8 cellular contexts compared by ENCODE assay signal in the genomic region with DNA sequence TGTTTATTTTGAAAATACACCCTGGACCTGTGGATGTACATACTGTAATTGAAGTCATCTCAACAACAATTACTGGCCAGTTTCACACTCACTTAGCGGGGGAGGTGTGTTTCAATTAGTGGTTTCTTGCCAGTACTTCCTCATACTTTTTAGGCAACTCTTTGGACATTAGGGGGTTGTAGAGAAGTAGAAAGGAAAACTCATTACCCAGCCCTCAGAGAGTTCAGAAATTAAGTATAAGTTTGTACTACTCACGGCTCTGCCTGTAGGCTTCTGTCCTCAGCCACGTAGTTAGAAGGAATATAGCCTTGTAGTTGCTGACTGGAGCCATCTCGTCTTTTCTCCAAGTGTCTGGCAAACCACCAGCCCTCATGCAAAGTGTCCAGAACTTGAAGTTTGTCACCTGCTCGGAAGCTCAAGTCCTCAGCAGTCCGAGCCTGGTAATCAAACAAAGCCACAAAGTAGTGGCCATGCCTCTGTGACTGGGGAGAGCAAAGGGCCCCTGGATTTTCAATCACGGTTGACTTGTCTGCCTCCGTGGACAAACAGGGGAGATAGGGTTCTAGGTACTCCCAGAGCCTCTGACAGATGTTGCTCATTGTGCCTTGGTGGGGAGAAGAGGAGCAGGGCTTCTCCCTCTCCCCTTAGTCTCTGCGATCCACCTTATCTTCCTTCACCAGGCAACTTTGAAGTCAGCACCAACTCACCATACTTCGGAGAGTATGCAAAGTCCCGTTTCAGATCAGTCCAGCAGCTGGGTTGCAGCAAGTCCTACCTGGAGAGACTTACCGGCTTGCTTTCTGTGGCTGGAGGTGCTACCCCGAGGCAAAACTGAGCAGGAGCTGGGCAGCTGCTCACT. TPM values are rescaled to one million over a fixed set of nuclear protein-coding genes. Genes with fewer than 3 reads are reported as not detected.
DNase-seq lines count a peak whose midpoint lies in the region; ATAC-seq, FAIRE-seq and TF ChIP-seq lines count a peak whose summit lies in the region.

No MANE protein-coding gene starts in this region.

- no peaks in the 10 kb centered on the region for H3K27me3 Mint-ChIP-seq in astrocyte (ENCODE audit: low read depth, unreplicated experiment)
- peaks cover 2 to 7% (median 4%) of the 10 kb centered on the region in 3 donors for H3K27me3 Mint-ChIP-seq in CD14-positive monocyte (ENCODE audit: low read depth in 3 of 3)
- H3K27me3 Mint-ChIP-seq in activated CD4-positive, alpha-beta memory T cell treated with anti-CD3 and anti-CD28 coated beads, Interleukin-2, amount 10 ng/mL, durations not matched to agents 7 days and 5 days, result peaks cover 7% of the 10 kb centered on the region

- no peaks in the 10 kb centered on the region for H3K9me3 Mint-ChIP-seq in astrocyte (ENCODE audit: unreplicated experiment)
- no peaks in the 10 kb centered on the region for H3K9me3 Mint-ChIP-seq in CD14-positive monocyte
- H3K9me3 Mint-ChIP-seq in activated CD4-positive, alpha-beta memory T cell treated with anti-CD3 and anti-CD28 coated beads, Interleukin-2, amount 10 ng/mL, durations not matched to agents 7 days and 5 days, result no peaks in the 10 kb centered on the region

- FAIRE-seq in astrocyte (lab: Jason Lieb, UNC), result no peak

- H3K4me1 ChIP-seq in astrocyte (ENCODE audit: insufficient read depth, low read length) (no peaks in the 10 kb centered on the region), mucosa of stomach (ENCODE audit: control insufficient read depth, insufficient read depth, low read length) (peaks cover 8% of the 10 kb centered on the region)

- no peak overlapping the region for H3K27ac ChIP-seq in astrocyte (ENCODE audit: low read depth, low read length)

- TF ChIP-seq CTCF in astrocyte (IDR thresholded peaks at IDR 0.05; ENCODE audit: insufficient read depth, low read depth, low read length), result no peak
- no peak for TF ChIP-seq CTCF in CD14-positive monocyte (IDR thresholded peaks at IDR 0.05)

- H4K20me1 ChIP-seq in astrocyte (ENCODE audit: insufficient read depth, low read length), result no peaks in the 10 kb centered on the region

- no peaks in the 10 kb centered on the region for H3K36me3 ChIP-seq in astrocyte (ENCODE audit: insufficient read depth, low read length)
- no peaks in the 10 kb centered on the region for H3K36me3 ChIP-seq in mucosa of stomach (ENCODE audit: control insufficient read depth, insufficient read depth, low read length)

- no peak overlapping the region for H2AFZ ChIP-seq in astrocyte (ENCODE audit: low read depth, low read length)

- no peaks in the 10 kb centered on the region for H3K36me3 Mint-ChIP-seq in astrocyte (ENCODE audit: low read depth, unreplicated experiment)
- H3K36me3 Mint-ChIP-seq in CD14-positive monocyte, result no peaks in the 10 kb centered on the region
- no peaks in the 10 kb centered on the region for H3K36me3 Mint-ChIP-seq in activated CD4-positive, alpha-beta memory T cell treated with anti-CD3 and anti-CD28 coated beads, Interleukin-2, amount 10 ng/mL, durations not matched to agents 7 days and 5 days (ENCODE audit: low read depth)

- CTCF ChIA-PET in activated CD4-positive, alpha-beta memory T cell treated with anti-CD3 and anti-CD28 coated beads, Interleukin-2, amount 10 ng/mL, durations not matched to agents 7 days and 5 days (lab: Charles Lee), result no interaction called here

- H3K4me3 Mint-ChIP-seq in astrocyte (ENCODE audit: unreplicated experiment) (peak overlapping the region; percentile 58), CD14-positive monocyte (no peak overlapping the region)
- no peak overlapping the region for H3K4me3 Mint-ChIP-seq in activated CD4-positive, alpha-beta memory T cell treated with anti-CD3 and anti-CD28 coated beads, Interleukin-2, amount 10 ng/mL, durations not matched to agents 7 days and 5 days

- no peak overlapping the region for H3K9ac ChIP-seq in astrocyte (ENCODE audit: low read length)
- peak overlapping the region; percentile 88 for H3K9ac ChIP-seq in mucosa of stomach (ENCODE audit: low read length)

- no peak overlapping the region for H3K4me3 ChIP-seq in astrocyte (ENCODE audit: insufficient read depth, low read depth, low read length)
- peak overlapping the region; percentile 48 for H3K4me3 ChIP-seq in mucosa of stomach (ENCODE audit: low read length)

- H3K79me2 ChIP-seq in astrocyte (ENCODE audit: insufficient read depth, low read length), result no peaks in the 10 kb centered on the region

- POLR2A ChIA-PET in activated CD4-positive, alpha-beta memory T cell treated with anti-CD3 and anti-CD28 coated beads, Interleukin-2, amount 10 ng/mL, durations not matched to agents 7 days and 5 days (lab: Charles Lee), result no interaction called here

- H3K4me2 ChIP-seq in astrocyte (ENCODE audit: low read length), result no peak overlapping the region

- peak; percentile 86 for ATAC-seq in HG03439 (IDR thresholded peaks at IDR 0.05; ENCODE audit: unreplicated experiment)

- intact Hi-C loops in CD14-positive monocyte (cut with micrococcal nuclease), result no loop called here

- H3K4me1 Mint-ChIP-seq in astrocyte (ENCODE audit: low read depth, unreplicated experiment) (peaks cover 27% of the 10 kb centered on the region), CD14-positive monocyte (peaks cover 3% of the 10 kb centered on the region)
- H3K4me1 Mint-ChIP-seq in activated CD4-positive, alpha-beta memory T cell treated with anti-CD3 and anti-CD28 coated beads, Interleukin-2, amount 10 ng/mL, durations not matched to agents 7 days and 5 days, result no peaks in the 10 kb centered on the region

- no peaks in the 10 kb centered on the region for H3K27me3 ChIP-seq in astrocyte (ENCODE audit: insufficient read depth, low read length)
- H3K27me3 ChIP-seq in mucosa of stomach (ENCODE audit: control insufficient read depth, insufficient read depth, low read length), result no peaks in the 10 kb centered on the region

- no peaks in the 10 kb centered on the region for H3K9me3 ChIP-seq in astrocyte (ENCODE audit: insufficient read depth, low read depth, low read length)
- no peaks in the 10 kb centered on the region for H3K9me3 ChIP-seq in mucosa of stomach (ENCODE audit: control insufficient read depth, low read length)

- peak overlapping the region; percentile 73 for H3K27ac Mint-ChIP-seq in astrocyte (ENCODE audit: unreplicated experiment)
- H3K27ac Mint-ChIP-seq in CD14-positive monocyte, result no peak overlapping the region
- no peak overlapping the region for H3K27ac Mint-ChIP-seq in activated CD4-positive, alpha-beta memory T cell treated with anti-CD3 and anti-CD28 coated beads, Interleukin-2, amount 10 ng/mL, durations not matched to agents 7 days and 5 days

- DNase-seq in DMS79 treated with DMSO at 0.1 percent for 48 hours (lab: John Stamatoyannopoulos, UW) (peak; percentile 6), DMS79 (lab: John Stamatoyannopoulos, UW) (no peak), astrocyte (ENCODE audit: low read depth) (peak; percentile 6), CD14-positive monocyte (ENCODE audit: low spot score) (no peak), AG08396 (ENCODE audit: low spot score) (no peak)
- no peak for DNase-seq in activated CD4-positive, alpha-beta memory T cell treated with anti-CD3 and anti-CD28 coated beads, Interleukin-2, amount 10 ng/mL, durations not matched to agents 7 days and 5 days

RNA-seq across cellular contexts. Expression of gene FRK, which starts 0.7 kb away (rescaled TPM):
- total RNA-seq in astrocyte, result 0.77 and 1.3 TPM in 2 replicates
- polyA plus RNA-seq in CD14-positive monocyte, result not detected
- total RNA-seq in activated CD4-positive, alpha-beta memory T cell treated with anti-CD3 and anti-CD28 coated beads, Interleukin-2, amount 10 ng/mL, durations not matched to agents 7 days and 5 days, result under 1 TPM in 1 of 2 experiments, not detected in 1; 0.03 TPM

RNA-seq across cellular contexts. Expression of gene NT5DC1, which starts 40.7 kb away (rescaled TPM):
- 26.7 and 29.7 TPM in 2 replicates for total RNA-seq in astrocyte
- 10 to 100 TPM; 28.3 to 39.0 TPM for polyA plus RNA-seq in CD14-positive monocyte
- 10 to 100 TPM; 48.3 to 49.4 TPM for total RNA-seq in activated CD4-positive, alpha-beta memory T cell treated with anti-CD3 and anti-CD28 coated beads, Interleukin-2, amount 10 ng/mL, durations not matched to agents 7 days and 5 days

Comparison
In these comparisons a context has a peak if more than half of its experiments do, and no peak if none do; other contexts are left out.
1. DNase-seq: peak in DMS79 treated with DMSO at 0.1 percent for 48 hours (single experiment) and astrocyte (single experiment); none in DMS79 (single experiment), CD14-positive monocyte (single experiment), activated CD4-positive, alpha-beta memory T cell treated with anti-CD3 and anti-CD28 coated beads, Interleukin-2, amount 10 ng/mL, durations not matched to agents 7 days and 5 days (single experiment) and AG08396 (single experiment).